In genomic region chr4:47451657-47452056, GRCh38 we compare ENCODE assay signal across 28 cellular contexts. TPM values are rescaled to one million over a fixed set of nuclear protein-coding genes. Genes with fewer than 3 reads are reported as not detected.
DNase-seq lines count a peak whose midpoint lies in the region; ATAC-seq and TF ChIP-seq lines count a peak whose summit lies in the region.
"Had no signal": no experiment of that assay in that cellular context is flagged by ENCODE, and none has a peak within 500 bp of the region (broad histone marks: within the 10 kb centered on the region; RNA-seq: fewer than 3 reads in every experiment).

No MANE protein-coding gene starts in this region.

- H3K4me3 ChIP-seq in AG10803 (ENCODE audit: low read length) (no peak overlapping the region), mesenchymal stem cell (ENCODE audit: insufficient read depth in 1 of 2, low read depth in 1 of 2, low read length in 2 of 2) (peak overlapping the region in 1 of 2 experiments; percentile 3), smooth muscle cell (no peak overlapping the region)
- H3K4me3 ChIP-seq: coronary artery, pancreas had no signal

- DNase-seq in AG10803 (ENCODE audit: low read depth) (peak; percentile 63), GM03348 (ENCODE audit: low spot score) (peak; percentile 29), fibroblast of gingiva (ENCODE audit: low read depth) (peak; percentile 2), mesenchymal stem cell (no peak), DMS53 (lab: John Stamatoyannopoulos, UW) (no peak), smooth muscle cell (lab: John Stamatoyannopoulos, UW; ENCODE audit: unreplicated experiment) (no peak)
- no peak for DNase-seq in activated CD4-positive, alpha-beta T cell treated with anti-CD3 and anti-CD28 coated beads for 36 hours
- DNase-seq: activated CD4-positive, alpha-beta T cell treated with anti-CD3 and anti-CD28 coated beads for 48 hours; activated naive CD4-positive, alpha-beta T cell; activated T-cell treated with anti-CD3 and anti-CD28 coated beads, Interleukin-2, amount 50 U/mL, for 72 hours; CD4-positive, alpha-beta T cell; GF-D8; glutamatergic neuron; H7; kidney; NCI-H1048; NCI-H1694; NCI-H510A; nephron progenitor cell; pancreas; stimulated activated CD4-positive, alpha-beta T cell treated with anti-CD3 and anti-CD28 coated beads, Interleukin-12 subunit alpha, Interleukin-12 subunit beta, amount 100 ng/mL, for 4 hours; stimulated activated CD4-positive, alpha-beta T cell treated with anti-CD3 and anti-CD28 coated beads, Interleukin-4, amount 100 ng/mL, for 1 hour; substantia nigra had no signal

- no peak overlapping the region for H2BK12ac ChIP-seq in mesenchymal stem cell (ENCODE audit: low read length in 2 of 2)

- no peak overlapping the region for H2BK120ac ChIP-seq in mesenchymal stem cell (ENCODE audit: low read depth, low read length)

- H3K4me1 Mint-ChIP-seq in activated CD4-positive, alpha-beta T cell treated with anti-CD3 and anti-CD28 coated beads for 36 hours: peaks cover 5% of the 10 kb centered on the region
- H3K4me1 Mint-ChIP-seq: nephron progenitor cell had no signal

- no peaks in the 10 kb centered on the region for H3K4me1 ChIP-seq in mesenchymal stem cell (ENCODE audit: control insufficient read depth, insufficient read depth, low read depth, low read length)
- no peaks in the 10 kb centered on the region for H3K4me1 ChIP-seq in smooth muscle cell (ENCODE audit: low read depth)
- H3K4me1 ChIP-seq: pancreas had no signal

- H3K79me1 ChIP-seq in mesenchymal stem cell (replicated peaks; ENCODE audit: low read length, poor library complexity, severe bottlenecking): peaks cover 4% of the 10 kb centered on the region

- no peaks in the 10 kb centered on the region for H3K79me2 ChIP-seq in smooth muscle cell (ENCODE audit: low read depth)

- H3K4ac ChIP-seq in mesenchymal stem cell (ENCODE audit: low read depth in 1 of 2, low read length in 2 of 2): no peak overlapping the region

- H3K23ac ChIP-seq in mesenchymal stem cell (ENCODE audit: low read length in 2 of 2): no peak overlapping the region

- no peak overlapping the region for H3K18ac ChIP-seq in mesenchymal stem cell (ENCODE audit: low read depth in 1 of 2, low read length in 2 of 2)

- CTCF ChIA-PET in activated CD4-positive, alpha-beta T cell treated with anti-CD3 and anti-CD28 coated beads for 36 hours (lab: Charles Lee): no interaction called here

- H3K36me3 ChIP-seq in mesenchymal stem cell (ENCODE audit: control insufficient read depth in 1 of 2, insufficient read depth in 2 of 2, low read depth in 1 of 2, low read length in 2 of 2): peaks cover 10 to 56% of the 10 kb centered on the region in 2 experiments
- H3K36me3 ChIP-seq in smooth muscle cell (ENCODE audit: low read depth): peaks cover 3% of the 10 kb centered on the region
- H3K36me3 ChIP-seq: pancreas had no signal

- intact Hi-C loops in activated CD4-positive, alpha-beta T cell treated with anti-CD3 and anti-CD28 coated beads for 36 hours (cut with DNase I, micrococcal nuclease): no loop called here

- no peak overlapping the region for H3K27ac Mint-ChIP-seq in activated CD4-positive, alpha-beta T cell treated with anti-CD3 and anti-CD28 coated beads for 36 hours
- H3K27ac Mint-ChIP-seq: activated T-cell treated with anti-CD3 and anti-CD28 coated beads, Interleukin-2, amount 50 U/mL, for 72 hours; CD4-positive, alpha-beta T cell; nephron progenitor cell; T-helper 2 cell treated with Interferon-gamma antibody and Interleukin-4, amounts not matched to agents 5 μg/mL and 100 μg/mL, for 36 hours; type B pancreatic cell had no signal

- no peak overlapping the region for H3K4me3 Mint-ChIP-seq in activated CD4-positive, alpha-beta T cell treated with anti-CD3 and anti-CD28 coated beads for 36 hours
- H3K4me3 Mint-ChIP-seq: activated T-cell treated with anti-CD3 and anti-CD28 coated beads, Interleukin-2, amount 50 U/mL, for 72 hours; CD4-positive, alpha-beta T cell; nephron progenitor cell; T-helper 2 cell treated with Interferon-gamma antibody and Interleukin-4, amounts not matched to agents 5 μg/mL and 100 μg/mL, for 36 hours; type B pancreatic cell had no signal

- H3K9me3 Mint-ChIP-seq in activated CD4-positive, alpha-beta T cell treated with anti-CD3 and anti-CD28 coated beads for 36 hours (ENCODE audit: low read depth): no peaks in the 10 kb centered on the region
- H3K9me3 Mint-ChIP-seq: activated T-cell treated with anti-CD3 and anti-CD28 coated beads, Interleukin-2, amount 50 U/mL, for 72 hours; CD4-positive, alpha-beta T cell; nephron progenitor cell; T-helper 2 cell treated with Interferon-gamma antibody and Interleukin-4, amounts not matched to agents 5 μg/mL and 100 μg/mL, for 36 hours; type B pancreatic cell had no signal

- H2AFZ ChIP-seq in mesenchymal stem cell (ENCODE audit: low read depth, low read length) (no peak overlapping the region), smooth muscle cell (ENCODE audit: low read depth) (no peak overlapping the region)

- H3K9ac ChIP-seq in mesenchymal stem cell (ENCODE audit: low read length) (peak overlapping the region; percentile 44), smooth muscle cell (ENCODE audit: low read depth) (no peak overlapping the region)

- peaks cover 17% of the 10 kb centered on the region for H3K36me3 Mint-ChIP-seq in activated CD4-positive, alpha-beta T cell treated with anti-CD3 and anti-CD28 coated beads for 36 hours (ENCODE audit: low read depth)

- no peak overlapping the region for H3K14ac ChIP-seq in mesenchymal stem cell (ENCODE audit: low read length in 2 of 2)

- no peak for ATAC-seq in activated CD4-positive, alpha-beta T cell treated with anti-CD3 and anti-CD28 coated beads for 36 hours
- ATAC-seq: activated T-cell treated with anti-CD3 and anti-CD28 coated beads, Interleukin-2, amount 50 U/mL, for 72 hours; pancreas; right cardiac atrium had no signal

- no peaks in the 10 kb centered on the region for H4K20me1 ChIP-seq in smooth muscle cell (ENCODE audit: low read depth)

- H3K27ac ChIP-seq in mesenchymal stem cell (ENCODE audit: low read length, poor library complexity, severe bottlenecking): no peak overlapping the region
- H3K27ac ChIP-seq in smooth muscle cell (ENCODE audit: low read depth): no peak overlapping the region
- H3K27ac ChIP-seq: coronary artery, pancreas, VCaP had no signal

- no peak overlapping the region for H2AK5ac ChIP-seq in mesenchymal stem cell (ENCODE audit: low read length, severe bottlenecking)

- no peaks in the 10 kb centered on the region for H3K9me3 ChIP-seq in mesenchymal stem cell (ENCODE audit: control insufficient read depth, low read length)
- no peaks in the 10 kb centered on the region for H3K9me3 ChIP-seq in smooth muscle cell (replicated peaks; ENCODE audit: low read depth)
- H3K9me3 ChIP-seq: pancreas had no signal

- no peak overlapping the region for H4K8ac ChIP-seq in mesenchymal stem cell (ENCODE audit: low read length)

- H3K4me2 ChIP-seq in mesenchymal stem cell (ENCODE audit: low read length, poor library complexity, severe bottlenecking): no peak overlapping the region
- no peak overlapping the region for H3K4me2 ChIP-seq in smooth muscle cell

- no peaks in the 10 kb centered on the region for H3K27me3 Mint-ChIP-seq in activated CD4-positive, alpha-beta T cell treated with anti-CD3 and anti-CD28 coated beads for 36 hours
- H3K27me3 Mint-ChIP-seq: CD4-positive, alpha-beta T cell; type B pancreatic cell had no signal

- H4K91ac ChIP-seq in mesenchymal stem cell (ENCODE audit: low read length): no peak overlapping the region

- H2BK15ac ChIP-seq in mesenchymal stem cell (ENCODE audit: low read depth, poor library complexity, severe bottlenecking): no peak overlapping the region

- POLR2A ChIA-PET in activated CD4-positive, alpha-beta T cell treated with anti-CD3 and anti-CD28 coated beads for 36 hours (lab: Charles Lee): no interaction called here

- H2BK5ac ChIP-seq in mesenchymal stem cell (ENCODE audit: low read depth, low read length, poor library complexity, severe bottlenecking): no peak overlapping the region

- H3K27me3 ChIP-seq in mesenchymal stem cell (ENCODE audit: control insufficient read depth in 1 of 2, insufficient read depth in 1 of 2, low read length in 2 of 2): no peaks in the 10 kb centered on the region
- H3K27me3 ChIP-seq in smooth muscle cell (ENCODE audit: low read depth): no peaks in the 10 kb centered on the region
- H3K27me3 ChIP-seq: pancreas had no signal

- H3F3A ChIP-seq in smooth muscle cell (ENCODE audit: low read depth): no peaks in the 10 kb centered on the region

- 64% methylated on average over 3 of the region's 4 CpGs for WGBS in mesenchymal stem cell
- 63% methylated on average over 4 of the region's 4 CpGs for WGBS in smooth muscle cell (ENCODE audit: low lambda C conversion rate)

- no peak for TF ChIP-seq CTCF in AG10803 (conservative IDR thresholded peaks at IDR 0.05; ENCODE audit: low read length)
- TF ChIP-seq CTCF in smooth muscle cell (IDR thresholded peaks at IDR 0.05; ENCODE audit: borderline replicate concordance, insufficient read depth, poor library complexity, severe bottlenecking): no peak

RNA-seq across cellular contexts. Expression of gene COMMD8, which starts 11.8 kb away (rescaled TPM):
- polyA plus RNA-seq in mesenchymal stem cell (2013, experiment 1 of 2): 25.3 TPM
- 28.2 TPM for polyA plus RNA-seq in mesenchymal stem cell (2013, experiment 2 of 2)
- total RNA-seq in activated CD4-positive, alpha-beta T cell treated with anti-CD3 and anti-CD28 coated beads for 36 hours: 10 to 100 TPM; 15.0 to 26.5 TPM
- total RNA-seq in smooth muscle cell: 35.5 and 51.9 TPM in 2 replicates
- 29.0 and 38.5 TPM in 2 replicates for polyA plus RNA-seq in smooth muscle cell

RNA-seq across cellular contexts. Expression of gene ATP10D, which starts 33.4 kb away (rescaled TPM):
- 26.7 TPM for polyA plus RNA-seq in mesenchymal stem cell (2013, experiment 1 of 2)
- 25.6 TPM for polyA plus RNA-seq in mesenchymal stem cell (2013, experiment 2 of 2)
- total RNA-seq in activated CD4-positive, alpha-beta T cell treated with anti-CD3 and anti-CD28 coated beads for 36 hours: 1 to 10 TPM; 2.5 to 2.8 TPM
- total RNA-seq in smooth muscle cell: 28.4 and 29.6 TPM in 2 replicates
- polyA plus RNA-seq in smooth muscle cell: 8.6 and 9.2 TPM in 2 replicates

Comparison
In these comparisons a context has a peak if more than half of its experiments do, and no peak if none do; other contexts are left out.
1. DNase-seq: peak in AG10803 (single experiment), GM03348 (single experiment) and fibroblast of gingiva (single experiment); none in mesenchymal stem cell (single experiment), activated CD4-positive, alpha-beta T cell treated with anti-CD3 and anti-CD28 coated beads for 36 hours (single experiment), DMS53 (single experiment) and smooth muscle cell (single experiment).